Comparison of ENCODE assay signal across 14 cellular contexts in the genomic region with DNA sequence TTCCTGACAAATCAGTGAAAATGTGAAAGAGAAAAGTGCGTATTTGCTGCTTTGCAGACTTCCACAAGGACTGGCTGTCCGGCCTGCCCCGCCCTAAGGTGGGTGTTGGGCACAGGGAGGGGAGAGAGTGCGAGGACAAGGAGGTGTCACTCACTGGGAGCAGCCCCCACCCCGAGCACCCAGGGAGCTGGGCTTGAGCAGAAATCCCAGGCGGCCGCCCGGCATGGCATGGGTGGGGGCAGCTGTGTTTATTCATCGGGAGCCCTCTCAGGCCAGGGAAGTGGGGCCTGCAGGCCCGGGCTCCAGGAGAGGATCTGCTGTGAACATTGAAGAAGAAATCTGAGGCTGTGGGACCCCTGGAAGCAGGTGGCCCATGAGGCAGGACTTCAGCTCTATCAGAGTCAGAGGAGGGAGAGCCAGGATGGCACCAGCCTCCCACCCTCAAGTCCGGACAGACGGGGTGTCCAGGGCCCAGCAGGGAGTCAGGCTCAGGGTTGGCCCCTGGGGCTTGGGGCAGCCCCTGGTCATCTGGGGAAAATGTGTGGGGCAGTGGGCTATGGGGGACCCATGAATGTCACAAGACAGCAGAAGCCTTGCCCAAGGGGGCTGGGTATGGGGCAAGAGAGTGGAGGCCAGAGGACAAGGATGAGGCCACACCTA.
"Had no signal": no experiment of that assay in that cellular context is flagged by ENCODE, and none has a peak within 500 bp of the region (broad histone marks: within the 10 kb centered on the region; RNA-seq: fewer than 3 reads in every experiment).

No MANE protein-coding gene starts in this region.

- H3K36me3 Mint-ChIP-seq: activated naive CD8-positive, alpha-beta T cell had no signal

- H3K27ac Mint-ChIP-seq: activated naive CD8-positive, alpha-beta T cell; activated T-cell treated with anti-CD3 and anti-CD28 coated beads, Interleukin-2, amount 50 U/mL, for 72 hours had no signal

- DNase-seq: activated CD4-positive, alpha-beta T cell treated with anti-CD3 and anti-CD28 coated beads for 1 hour; activated CD4-positive, alpha-beta T cell treated with anti-CD3 and anti-CD28 coated beads, Interleukin-2, amount 50 U/mL, for 4 hours; activated gamma-delta T cell treated with Interleukin-2 at 50 U/mL for 16 hours; activated T-cell treated with anti-CD3 and anti-CD28 coated beads, Interleukin-2, amount 50 U/mL, for 72 hours; amygdala; body of pancreas; effector CD8-positive, alpha-beta T cell; foreskin fibroblast; glutamatergic neuron; hypothalamus; stimulated activated naive CD4-positive, alpha-beta T cell had no signal

- H3K27me3 Mint-ChIP-seq: central memory CD8-positive, alpha-beta T cell had no signal

- H3K4me1 Mint-ChIP-seq: central memory CD8-positive, alpha-beta T cell; neural crest cell had no signal

- ATAC-seq: activated T-cell treated with anti-CD3 and anti-CD28 coated beads, Interleukin-2, amount 50 U/mL, for 72 hours; body of pancreas had no signal

- H3K4me3 Mint-ChIP-seq: activated naive CD8-positive, alpha-beta T cell; activated T-cell treated with anti-CD3 and anti-CD28 coated beads, Interleukin-2, amount 50 U/mL, for 72 hours; central memory CD8-positive, alpha-beta T cell; neural crest cell had no signal
